ENCODE assay signal across 14 cellular contexts in genomic region chr6:20334961-20335360, GRCh38.
"Had no signal": no experiment of that assay in that cellular context is flagged by ENCODE, and none has a peak within 500 bp of the region (broad histone marks: within the 10 kb centered on the region; RNA-seq: fewer than 3 reads in every experiment).

No MANE protein-coding gene starts in this region.

- DNase-seq: activated CD4-positive, CD25-positive, alpha-beta regulatory T cell; activated naive CD4-positive, alpha-beta T cell treated with anti-CD3 and anti-CD28 coated beads, Interleukin-2, amount 10 ng/mL, durations not matched to agents 7 days and 5 days; foreskin keratinocyte; hypothalamus; islet precursor cell; left colon; T1000; thyroid gland had no signal

- H3K9ac ChIP-seq: neural progenitor cell had no signal

- H3K36me3 Mint-ChIP-seq: neural progenitor cell had no signal

- H3K4me3 Mint-ChIP-seq: dendritic cell treated with granulocyte-macrophage colony-stimulating factor and Interleukin-4, amounts not matched to agents 40 ng/mL and 50 ng/mL, for 4 days; neural progenitor cell had no signal

- H3K4me3 ChIP-seq: lung, neural progenitor cell, thyroid gland had no signal

- H3K27ac ChIP-seq: epithelial cell of prostate, foreskin keratinocyte, neural progenitor cell, thyroid gland had no signal

- ATAC-seq: left colon had no signal

- H3K4me1 ChIP-seq: foreskin keratinocyte, neural progenitor cell, thyroid gland had no signal

- H2AFZ ChIP-seq: neural progenitor cell had no signal

- H3K4me2 ChIP-seq: neural progenitor cell had no signal

- H3K9me3 ChIP-seq: right atrium auricular region, thyroid gland had no signal

- H3K36me3 ChIP-seq: neural progenitor cell, right atrium auricular region, thyroid gland had no signal

- H3K27ac Mint-ChIP-seq: dendritic cell treated with granulocyte-macrophage colony-stimulating factor and Interleukin-4, amounts not matched to agents 40 ng/mL and 50 ng/mL, for 4 days; neural progenitor cell; progenitor cell of endocrine pancreas had no signal

- H3K27me3 ChIP-seq: neural progenitor cell, right atrium auricular region, thyroid gland had no signal

- H3K9me3 Mint-ChIP-seq: dendritic cell treated with granulocyte-macrophage colony-stimulating factor and Interleukin-4, amounts not matched to agents 40 ng/mL and 50 ng/mL, for 4 days; neural progenitor cell had no signal
